In the genomic region with DNA sequence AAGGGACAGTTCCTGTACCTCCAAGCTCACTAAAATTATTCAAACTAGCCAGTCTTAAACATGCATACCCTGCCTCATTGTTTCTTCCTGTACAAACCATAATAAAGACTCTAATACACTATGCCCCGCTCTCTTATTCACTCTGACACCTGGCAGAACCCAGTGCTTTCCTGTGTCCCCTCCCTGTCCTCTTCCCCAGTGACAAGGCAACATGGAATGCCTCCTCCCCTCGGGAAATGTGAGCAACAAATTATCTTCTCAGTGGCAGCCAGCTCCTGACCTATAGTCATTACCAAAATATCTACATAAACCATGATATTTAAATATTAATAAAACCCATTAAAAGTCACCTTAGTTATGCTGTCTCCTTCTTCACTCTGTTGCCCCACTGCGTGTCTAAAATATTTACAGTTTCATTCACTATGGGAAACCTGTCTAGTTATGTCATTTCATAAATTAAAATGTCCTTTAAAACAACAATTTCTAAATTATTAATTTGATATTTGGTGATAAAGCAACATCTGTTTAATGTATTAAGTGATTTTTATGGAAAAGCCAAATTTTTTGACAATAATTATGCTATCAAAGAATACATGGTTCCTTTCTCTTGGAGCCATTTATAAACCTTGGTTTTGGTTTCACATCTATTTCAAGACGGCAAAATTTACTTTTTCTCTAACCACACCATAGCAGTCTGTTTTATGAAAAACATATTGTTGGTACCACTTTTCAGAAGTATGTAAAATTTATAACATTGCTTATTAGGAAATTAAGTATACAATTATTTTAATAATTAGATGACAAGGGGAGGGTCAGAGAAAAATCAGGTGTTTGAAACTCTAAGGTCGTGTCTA, we compare ENCODE assay signal across 16 cellular contexts.
A peak's percentile ranks its signal among the peaks of the same experiment; 100 is the strongest.
DNase-seq lines count a peak whose midpoint lies in the region; ATAC-seq, FAIRE-seq and TF ChIP-seq lines count a peak whose summit lies in the region.
"Had no signal": no experiment of that assay in that cellular context is flagged by ENCODE, and none has a peak within 500 bp of the region (broad histone marks: within the 10 kb centered on the region; RNA-seq: fewer than 3 reads in every experiment).

No MANE protein-coding gene starts in this region.

- ATAC-seq in GM18867 (IDR thresholded peaks at IDR 0.05; ENCODE audit: unreplicated experiment) (peak; percentile 71), GM21529 (IDR thresholded peaks at IDR 0.05; ENCODE audit: unreplicated experiment) (peak; percentile 70), HG03066 (IDR thresholded peaks at IDR 0.05; ENCODE audit: low read depth, unreplicated experiment) (peak; percentile 54)
- ATAC-seq: naive thymus-derived CD8-positive, alpha-beta T cell had no signal

- no peak for TF ChIP-seq EP300 in transverse colon (IDR thresholded peaks at IDR 0.05; ENCODE audit: low read depth)

- H3K4me1 ChIP-seq in transverse colon: no peaks in the 10 kb centered on the region
- H3K4me1 ChIP-seq: BE2C, lower lobe of right lung, suprapubic skin had no signal

- no peak for TF ChIP-seq CTCF in transverse colon (IDR thresholded peaks at IDR 0.05)

- H3K27me3 ChIP-seq in transverse colon: no peaks in the 10 kb centered on the region
- H3K27me3 ChIP-seq: BE2C, suprapubic skin had no signal

- TF ChIP-seq POLR2A in transverse colon (IDR thresholded peaks at IDR 0.05): no peak

- intact Hi-C loops in transverse colon (cut with DNase I; ENCODE audit: low total_unique reads): no loop called here

- no peaks in the 10 kb centered on the region for H3K36me3 ChIP-seq in transverse colon
- H3K36me3 ChIP-seq: BE2C, lower lobe of right lung, suprapubic skin had no signal

- no peak overlapping the region for H3K4me3 ChIP-seq in transverse colon
- H3K4me3 ChIP-seq: lower lobe of right lung, SK-N-MC, suprapubic skin had no signal

- WGBS in transverse colon (ENCODE audit: low coverage in 1 of 2), 2 donors: 55 to 82% methylated on average over 3 to 5 of the region's 5 CpGs

- FAIRE-seq in urothelium cell line (lab: Jason Lieb, UNC): no peak
- FAIRE-seq: frontal cortex had no signal

- H3K9me3 ChIP-seq in transverse colon: no peaks in the 10 kb centered on the region
- H3K9me3 ChIP-seq: BE2C, lower lobe of right lung, suprapubic skin had no signal

- DNase-seq in RPMI7951 (ENCODE audit: low read depth): peak; percentile 61
- no peak for DNase-seq in stimulated activated CD8-positive, alpha-beta memory T cell treated with anti-CD3 and anti-CD28 coated beads, Interleukin-4, amount 100 ng/mL, for 48 hours
- no peak for DNase-seq in transverse colon
- no peak for DNase-seq in urothelium cell line (ENCODE audit: low spot score)
- no peak for DNase-seq in 8988T
- DNase-seq: activated effector memory CD4-positive, alpha-beta T cell treated with Interleukin-2 at 50 U/mL for 16 hours; BE2C; lower lobe of right lung; naive thymus-derived CD8-positive, alpha-beta T cell; NCI-H1048 had no signal

- no peak overlapping the region for H3K27ac ChIP-seq in transverse colon
- H3K27ac ChIP-seq: lower lobe of right lung, SK-N-MC, suprapubic skin had no signal

- in situ Hi-C loops in transverse colon (cut with MboI; ENCODE audit: low pct_ligation_motif_present in 1 of 4, low pct_unique_long_range_greater_than_20kb in 1 of 4, low sequenced_read_pairs in 3 of 4): no loop called here
